1 cellular context compared by ENCODE assay signal in genomic region chr10:74175510-74176379, GRCh38.
A peak's percentile ranks its signal among the peaks of the same experiment; 100 is the strongest.
TF ChIP-seq lines count a peak whose summit lies in the region.

No MANE protein-coding gene starts in this region.

TF ChIP-seq in K562, 482 proteins besides CTCF, POLR2A, EP300 and RAD21:
- TF ChIP-seq ZC3H4 (CRISPR knock-in tag; IDR thresholded peaks at IDR 0.05; ENCODE audit: borderline replicate concordance): no peak
- TF ChIP-seq PHB (CRISPR knock-in tag; IDR thresholded peaks at IDR 0.05): 0 out of 2 replicates have a peak, but pooled peaks have one; percentile 25
- TF ChIP-seq, protein P1, sequence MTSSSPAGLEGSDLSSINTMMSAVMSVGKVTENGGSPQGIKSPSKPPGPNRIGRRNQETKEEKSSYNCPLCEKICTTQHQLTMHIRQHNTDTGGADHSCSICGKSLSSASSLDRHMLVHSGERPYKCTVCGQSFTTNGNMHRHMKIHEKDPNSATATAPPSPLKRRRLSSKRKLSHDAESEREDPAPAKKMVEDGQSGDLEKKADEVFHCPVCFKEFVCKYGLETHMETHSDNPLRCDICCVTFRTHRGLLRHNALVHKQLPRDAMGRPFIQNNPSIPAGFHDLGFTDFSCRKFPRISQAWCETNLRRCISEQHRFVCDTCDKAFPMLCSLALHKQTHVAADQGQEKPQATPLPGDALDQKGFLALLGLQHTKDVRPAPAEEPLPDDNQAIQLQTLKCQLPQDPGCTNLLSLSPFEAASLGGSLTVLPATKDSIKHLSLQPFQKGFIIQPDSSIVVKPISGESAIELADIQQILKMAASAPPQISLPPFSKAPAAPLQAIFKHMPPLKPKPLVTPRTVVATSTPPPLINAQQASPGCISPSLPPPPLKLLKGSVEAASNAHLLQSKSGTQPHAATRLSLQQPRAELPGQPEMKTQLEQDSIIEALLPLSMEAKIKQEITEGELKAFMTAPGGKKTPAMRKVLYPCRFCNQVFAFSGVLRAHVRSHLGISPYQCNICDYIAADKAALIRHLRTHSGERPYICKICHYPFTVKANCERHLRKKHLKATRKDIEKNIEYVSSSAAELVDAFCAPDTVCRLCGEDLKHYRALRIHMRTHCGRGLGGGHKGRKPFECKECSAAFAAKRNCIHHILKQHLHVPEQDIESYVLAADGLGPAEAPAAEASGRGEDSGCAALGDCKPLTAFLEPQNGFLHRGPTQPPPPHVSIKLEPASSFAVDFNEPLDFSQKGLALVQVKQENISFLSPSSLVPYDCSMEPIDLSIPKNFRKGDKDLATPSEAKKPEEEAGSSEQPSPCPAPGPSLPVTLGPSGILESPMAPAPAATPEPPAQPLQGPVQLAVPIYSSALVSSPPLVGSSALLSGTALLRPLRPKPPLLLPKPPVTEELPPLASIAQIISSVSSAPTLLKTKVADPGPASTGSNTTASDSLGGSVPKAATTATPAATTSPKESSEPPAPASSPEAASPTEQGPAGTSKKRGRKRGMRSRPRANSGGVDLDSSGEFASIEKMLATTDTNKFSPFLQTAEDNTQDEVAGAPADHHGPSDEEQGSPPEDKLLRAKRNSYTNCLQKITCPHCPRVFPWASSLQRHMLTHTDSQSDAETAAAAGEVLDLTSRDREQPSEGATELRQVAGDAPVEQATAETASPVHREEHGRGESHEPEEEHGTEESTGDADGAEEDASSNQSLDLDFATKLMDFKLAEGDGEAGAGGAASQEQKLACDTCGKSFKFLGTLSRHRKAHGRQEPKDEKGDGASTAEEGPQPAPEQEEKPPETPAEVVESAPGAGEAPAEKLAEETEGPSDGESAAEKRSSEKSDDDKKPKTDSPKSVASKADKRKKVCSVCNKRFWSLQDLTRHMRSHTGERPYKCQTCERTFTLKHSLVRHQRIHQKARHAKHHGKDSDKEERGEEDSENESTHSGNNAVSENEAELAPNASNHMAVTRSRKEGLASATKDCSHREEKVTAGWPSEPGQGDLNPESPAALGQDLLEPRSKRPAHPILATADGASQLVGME (CRISPR knock-in tag; IDR thresholded peaks at IDR 0.05): no peak
- TF ChIP-seq IRF2 (CRISPR knock-in tag; IDR thresholded peaks at IDR 0.05): no peak
- peak; percentile 81 for TF ChIP-seq TEAD2 (tag; IDR thresholded peaks at IDR 0.05)
- TF ChIP-seq ARNT (IDR thresholded peaks at IDR 0.05): peak in 1 of 2 experiments; percentile 36; a peak in 1 of 4 replicates
- peak; percentile 29; the same call in 1 of the 2 replicates for TF ChIP-seq ZNF175 (CRISPR knock-in tag; IDR thresholded peaks at IDR 0.05; ENCODE audit: low read depth)
- TF ChIP-seq COPS2 (conservative IDR thresholded peaks at IDR 0.05): no peak
- TF ChIP-seq PHB2 (IDR thresholded peaks at IDR 0.05; ENCODE audit: low read depth): 0 out of 2 replicates have a peak, but pooled peaks have one; percentile 21
- TF ChIP-seq, protein P2, sequence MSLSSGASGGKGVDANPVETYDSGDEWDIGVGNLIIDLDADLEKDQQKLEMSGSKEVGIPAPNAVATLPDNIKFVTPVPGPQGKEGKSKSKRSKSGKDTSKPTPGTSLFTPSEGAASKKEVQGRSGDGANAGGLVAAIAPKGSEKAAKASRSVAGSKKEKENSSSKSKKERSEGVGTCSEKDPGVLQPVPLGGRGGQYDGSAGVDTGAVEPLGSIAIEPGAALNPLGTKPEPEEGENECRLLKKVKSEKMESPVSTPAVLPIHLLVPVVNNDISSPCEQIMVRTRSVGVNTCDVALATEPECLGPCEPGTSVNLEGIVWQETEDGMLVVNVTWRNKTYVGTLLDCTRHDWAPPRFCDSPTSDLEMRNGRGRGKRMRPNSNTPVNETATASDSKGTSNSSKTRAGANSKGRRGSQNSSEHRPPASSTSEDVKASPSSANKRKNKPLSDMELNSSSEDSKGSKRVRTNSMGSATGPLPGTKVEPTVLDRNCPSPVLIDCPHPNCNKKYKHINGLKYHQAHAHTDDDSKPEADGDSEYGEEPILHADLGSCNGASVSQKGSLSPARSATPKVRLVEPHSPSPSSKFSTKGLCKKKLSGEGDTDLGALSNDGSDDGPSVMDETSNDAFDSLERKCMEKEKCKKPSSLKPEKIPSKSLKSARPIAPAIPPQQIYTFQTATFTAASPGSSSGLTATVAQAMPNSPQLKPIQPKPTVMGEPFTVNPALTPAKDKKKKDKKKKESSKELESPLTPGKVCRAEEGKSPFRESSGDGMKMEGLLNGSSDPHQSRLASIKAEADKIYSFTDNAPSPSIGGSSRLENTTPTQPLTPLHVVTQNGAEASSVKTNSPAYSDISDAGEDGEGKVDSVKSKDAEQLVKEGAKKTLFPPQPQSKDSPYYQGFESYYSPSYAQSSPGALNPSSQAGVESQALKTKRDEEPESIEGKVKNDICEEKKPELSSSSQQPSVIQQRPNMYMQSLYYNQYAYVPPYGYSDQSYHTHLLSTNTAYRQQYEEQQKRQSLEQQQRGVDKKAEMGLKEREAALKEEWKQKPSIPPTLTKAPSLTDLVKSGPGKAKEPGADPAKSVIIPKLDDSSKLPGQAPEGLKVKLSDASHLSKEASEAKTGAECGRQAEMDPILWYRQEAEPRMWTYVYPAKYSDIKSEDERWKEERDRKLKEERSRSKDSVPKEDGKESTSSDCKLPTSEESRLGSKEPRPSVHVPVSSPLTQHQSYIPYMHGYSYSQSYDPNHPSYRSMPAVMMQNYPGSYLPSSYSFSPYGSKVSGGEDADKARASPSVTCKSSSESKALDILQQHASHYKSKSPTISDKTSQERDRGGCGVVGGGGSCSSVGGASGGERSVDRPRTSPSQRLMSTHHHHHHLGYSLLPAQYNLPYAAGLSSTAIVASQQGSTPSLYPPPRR (CRISPR knock-in tag; IDR thresholded peaks at IDR 0.05; ENCODE audit: borderline replicate concordance): 0 out of 2 replicates have a peak, but pooled peaks have one; percentile 1
- 0 out of 2 replicates have a peak, but pooled peaks have one; percentile 33 for TF ChIP-seq TRIM25 (IDR thresholded peaks at IDR 0.05; ENCODE audit: borderline replicate concordance)
- TF ChIP-seq BRD4 (IDR thresholded peaks at IDR 0.05): peak; percentile 20; the same call in 1 of the 2 replicates
- 0 out of 4 replicates have a peak, but pooled peaks of 1 of the 2 experiments have one; percentile 17 for TF ChIP-seq CSDE1 (IDR thresholded peaks at IDR 0.05)
- TF ChIP-seq, protein P3, sequence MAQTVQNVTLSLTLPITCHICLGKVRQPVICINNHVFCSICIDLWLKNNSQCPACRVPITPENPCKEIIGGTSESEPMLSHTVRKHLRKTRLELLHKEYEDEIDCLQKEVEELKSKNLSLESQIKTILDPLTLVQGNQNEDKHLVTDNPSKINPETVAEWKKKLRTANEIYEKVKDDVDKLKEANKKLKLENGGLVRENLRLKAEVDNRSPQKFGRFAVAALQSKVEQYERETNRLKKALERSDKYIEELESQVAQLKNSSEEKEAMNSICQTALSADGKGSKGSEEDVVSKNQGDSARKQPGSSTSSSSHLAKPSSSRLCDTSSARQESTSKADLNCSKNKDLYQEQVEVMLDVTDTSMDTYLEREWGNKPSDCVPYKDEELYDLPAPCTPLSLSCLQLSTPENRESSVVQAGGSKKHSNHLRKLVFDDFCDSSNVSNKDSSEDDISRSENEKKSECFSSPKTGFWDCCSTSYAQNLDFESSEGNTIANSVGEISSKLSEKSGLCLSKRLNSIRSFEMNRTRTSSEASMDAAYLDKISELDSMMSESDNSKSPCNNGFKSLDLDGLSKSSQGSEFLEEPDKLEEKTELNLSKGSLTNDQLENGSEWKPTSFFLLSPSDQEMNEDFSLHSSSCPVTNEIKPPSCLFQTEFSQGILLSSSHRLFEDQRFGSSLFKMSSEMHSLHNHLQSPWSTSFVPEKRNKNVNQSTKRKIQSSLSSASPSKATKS (CRISPR knock-in tag; IDR thresholded peaks at IDR 0.05): no peak
- no peak for TF ChIP-seq FOXA1 (IDR thresholded peaks at IDR 0.05; ENCODE audit: borderline replicate concordance)
- 0 out of 2 replicates have a peak, but pooled peaks have one; percentile 17 for TF ChIP-seq ZNF512 (tag; IDR thresholded peaks at IDR 0.05)
- TF ChIP-seq ZNF311 (CRISPR knock-in tag; IDR thresholded peaks at IDR 0.05): 0 out of 2 replicates have a peak, but pooled peaks have one; percentile 84
- no peak for TF ChIP-seq MCM7 (IDR thresholded peaks at IDR 0.05)
- TF ChIP-seq TBP (optimal IDR thresholded peaks at IDR 0.05; ENCODE audit: low read depth, low read length): no peak
- TF ChIP-seq, protein P4, sequence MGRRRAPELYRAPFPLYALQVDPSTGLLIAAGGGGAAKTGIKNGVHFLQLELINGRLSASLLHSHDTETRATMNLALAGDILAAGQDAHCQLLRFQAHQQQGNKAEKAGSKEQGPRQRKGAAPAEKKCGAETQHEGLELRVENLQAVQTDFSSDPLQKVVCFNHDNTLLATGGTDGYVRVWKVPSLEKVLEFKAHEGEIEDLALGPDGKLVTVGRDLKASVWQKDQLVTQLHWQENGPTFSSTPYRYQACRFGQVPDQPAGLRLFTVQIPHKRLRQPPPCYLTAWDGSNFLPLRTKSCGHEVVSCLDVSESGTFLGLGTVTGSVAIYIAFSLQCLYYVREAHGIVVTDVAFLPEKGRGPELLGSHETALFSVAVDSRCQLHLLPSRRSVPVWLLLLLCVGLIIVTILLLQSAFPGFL (CRISPR knock-in tag; IDR thresholded peaks at IDR 0.05): no peak
- no peak for TF ChIP-seq NR2C1 (IDR thresholded peaks at IDR 0.05)
- 0 out of 2 replicates have a peak, but pooled peaks have one; percentile 51 for TF ChIP-seq NR2C1 (tag; IDR thresholded peaks at IDR 0.05)
- TF ChIP-seq TEAD1 (CRISPR knock-in tag; IDR thresholded peaks at IDR 0.05): no peak
- 0 out of 2 replicates have a peak, but pooled peaks have one; percentile 40 for TF ChIP-seq IRF9 (tag; IDR thresholded peaks at IDR 0.05)
- peak; percentile 54 for TF ChIP-seq MIER1 (IDR thresholded peaks at IDR 0.05; ENCODE audit: low read depth)
- peak; percentile 47 for TF ChIP-seq RBM25 (IDR thresholded peaks at IDR 0.05; ENCODE audit: low read depth, low read length, severe bottlenecking)
- 0 out of 2 replicates have a peak, but pooled peaks have one; percentile 5 for TF ChIP-seq ZNF232 (CRISPR knock-in tag; IDR thresholded peaks at IDR 0.05)
- TF ChIP-seq STAT5A (IDR thresholded peaks at IDR 0.05; ENCODE audit: borderline replicate concordance, low read length): 0 out of 2 replicates have a peak, but pooled peaks have one; percentile 10
- no peak for TF ChIP-seq SOX6 (IDR thresholded peaks at IDR 0.05)
- peak; percentile 92 for TF ChIP-seq ZNF121 (CRISPR knock-in tag; conservative IDR thresholded peaks at IDR 0.05)
